8 cellular contexts compared by ENCODE assay signal in the genomic region with DNA sequence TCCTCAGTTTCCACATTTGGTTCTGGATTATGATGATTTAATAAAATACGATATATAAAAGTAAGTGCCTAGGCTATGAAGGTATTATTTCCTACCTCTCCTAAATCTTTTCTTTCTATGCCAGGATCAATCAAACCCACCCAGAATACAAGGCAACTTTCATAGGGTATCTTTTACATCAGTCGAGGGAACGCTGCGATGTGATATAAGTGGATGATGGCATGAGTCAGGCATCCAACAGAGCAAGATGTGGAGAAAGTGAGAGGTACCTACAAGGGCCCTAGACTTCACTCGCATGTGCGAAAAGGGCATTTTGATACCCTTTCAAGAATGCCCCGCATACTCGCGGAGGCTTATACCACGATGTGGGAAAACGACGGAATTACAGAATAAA. TPM values are rescaled to one million over a fixed set of nuclear protein-coding genes. Genes with fewer than 3 reads are reported as not detected.
DNase-seq lines count a peak whose midpoint lies in the region; ATAC-seq lines count a peak whose summit lies in the region.

No MANE protein-coding gene starts in this region.

- peak overlapping the region; percentile 82 for H3K4me3 ChIP-seq in iPS-18a (ENCODE audit: low read length)
- H3K4me3 ChIP-seq in stomach smooth muscle (ENCODE audit: low read length in 2 of 2), result peak overlapping the region; percentile 82 to 91

- H3K27ac ChIP-seq in iPS-18a (ENCODE audit: low read length), result no peak overlapping the region
- peak overlapping the region; percentile 77 for H3K27ac ChIP-seq in stomach smooth muscle (ENCODE audit: low read length)

- no peak for ATAC-seq in HG03045 (IDR thresholded peaks at IDR 0.05; ENCODE audit: unreplicated experiment)

- peak overlapping the region; percentile 79 for H3K4me3 Mint-ChIP-seq in activated T-cell treated with anti-CD3 and anti-CD28 coated beads, Interleukin-2, amount 50 U/mL, for 24 hours
- peak overlapping the region; percentile 76 for H3K4me3 Mint-ChIP-seq in activated CD4-positive, alpha-beta memory T cell treated with anti-CD3 and anti-CD28 coated beads, Interleukin-2, amount 10 ng/mL, durations not matched to agents 7 days and 5 days

- H3K9me3 ChIP-seq in iPS-18a (ENCODE audit: control insufficient read depth, low read depth, low read length) (no peaks in the 10 kb centered on the region), stomach smooth muscle (ENCODE audit: control insufficient read depth in 2 of 2, low read length in 2 of 2) (no peaks in the 10 kb centered on the region)

- no peak overlapping the region for H3K27ac Mint-ChIP-seq in activated T-cell treated with anti-CD3 and anti-CD28 coated beads, Interleukin-2, amount 50 U/mL, for 24 hours
- H3K27ac Mint-ChIP-seq in activated CD4-positive, alpha-beta memory T cell treated with anti-CD3 and anti-CD28 coated beads, Interleukin-2, amount 10 ng/mL, durations not matched to agents 7 days and 5 days, result no peak overlapping the region

- CTCF ChIA-PET in activated CD4-positive, alpha-beta memory T cell treated with anti-CD3 and anti-CD28 coated beads, Interleukin-2, amount 10 ng/mL, durations not matched to agents 7 days and 5 days (lab: Charles Lee), result no interaction called here

- peaks cover 80% of the 10 kb centered on the region for H3K27me3 Mint-ChIP-seq in activated T-cell treated with anti-CD3 and anti-CD28 coated beads, Interleukin-2, amount 50 U/mL, for 24 hours
- H3K27me3 Mint-ChIP-seq in activated CD4-positive, alpha-beta memory T cell treated with anti-CD3 and anti-CD28 coated beads, Interleukin-2, amount 10 ng/mL, durations not matched to agents 7 days and 5 days, result peaks cover 66% of the 10 kb centered on the region

- H3K4me1 ChIP-seq in iPS-18a (ENCODE audit: control insufficient read depth, low read depth, low read length) (peaks cover 3% of the 10 kb centered on the region), stomach smooth muscle (ENCODE audit: control insufficient read depth, insufficient read depth, low read length) (peaks cover 3% of the 10 kb centered on the region)

- H3K4me1 Mint-ChIP-seq in activated T-cell treated with anti-CD3 and anti-CD28 coated beads, Interleukin-2, amount 50 U/mL, for 24 hours (ENCODE audit: low read depth), result peaks cover 14% of the 10 kb centered on the region
- peaks cover 19% of the 10 kb centered on the region for H3K4me1 Mint-ChIP-seq in activated CD4-positive, alpha-beta memory T cell treated with anti-CD3 and anti-CD28 coated beads, Interleukin-2, amount 10 ng/mL, durations not matched to agents 7 days and 5 days

- H3K27me3 ChIP-seq in iPS-18a (ENCODE audit: control insufficient read depth, insufficient read depth, low read length), result peaks cover 52% of the 10 kb centered on the region
- no peaks in the 10 kb centered on the region for H3K27me3 ChIP-seq in stomach smooth muscle (ENCODE audit: control insufficient read depth in 1 of 2, insufficient read depth in 2 of 2, low read length in 2 of 2)

- H3K36me3 ChIP-seq in iPS-18a (ENCODE audit: control insufficient read depth, low read depth, low read length) (no peaks in the 10 kb centered on the region), stomach smooth muscle (ENCODE audit: control insufficient read depth in 2 of 2, insufficient read depth in 2 of 2, low read length in 2 of 2) (no peaks in the 10 kb centered on the region)

- POLR2A ChIA-PET in activated CD4-positive, alpha-beta memory T cell treated with anti-CD3 and anti-CD28 coated beads, Interleukin-2, amount 10 ng/mL, durations not matched to agents 7 days and 5 days (lab: Charles Lee), result interaction anchor here (1.4 kb wide), 1 partner anchor 80 kb away, joined by 7 read pairs; no protein-coding TSS in a partner anchor

- no peaks in the 10 kb centered on the region for H3K36me3 Mint-ChIP-seq in activated T-cell treated with anti-CD3 and anti-CD28 coated beads, Interleukin-2, amount 50 U/mL, for 24 hours (ENCODE audit: low read depth)
- H3K36me3 Mint-ChIP-seq in activated CD4-positive, alpha-beta memory T cell treated with anti-CD3 and anti-CD28 coated beads, Interleukin-2, amount 10 ng/mL, durations not matched to agents 7 days and 5 days (ENCODE audit: low read depth), result no peaks in the 10 kb centered on the region

- DNase-seq in activated T-cell treated with anti-CD3 and anti-CD28 coated beads, Interleukin-2, amount 50 U/mL, for 24 hours, result no peak
- DNase-seq in activated T-cell treated with anti-CD3 and anti-CD28 coated beads, Interleukin-2, amount 50 U/mL, for 1 hour, result no peak
- no peak for DNase-seq in activated CD4-positive, alpha-beta memory T cell treated with anti-CD3 and anti-CD28 coated beads, Interleukin-2, amount 10 ng/mL, durations not matched to agents 7 days and 5 days
- DNase-seq in HuH-7.5 (ENCODE audit: low spot score), result no peak
- DNase-seq in T1000 (lab: John Stamatoyannopoulos, UW), result no peak

- H3K9me3 Mint-ChIP-seq in activated T-cell treated with anti-CD3 and anti-CD28 coated beads, Interleukin-2, amount 50 U/mL, for 24 hours, result no peaks in the 10 kb centered on the region
- no peaks in the 10 kb centered on the region for H3K9me3 Mint-ChIP-seq in activated CD4-positive, alpha-beta memory T cell treated with anti-CD3 and anti-CD28 coated beads, Interleukin-2, amount 10 ng/mL, durations not matched to agents 7 days and 5 days

- peak overlapping the region; percentile 85 for H3K9ac ChIP-seq in iPS-18a (ENCODE audit: low read length)
- peak overlapping the region; percentile 87 to 93 for H3K9ac ChIP-seq in stomach smooth muscle (ENCODE audit: low read length in 2 of 2)

RNA-seq across cellular contexts. Expression of a gene that starts 0.7 kb away (rescaled TPM):
- total RNA-seq in activated CD4-positive, alpha-beta memory T cell treated with anti-CD3 and anti-CD28 coated beads, Interleukin-2, amount 10 ng/mL, durations not matched to agents 7 days and 5 days, result 1 to 10 TPM; 2.2 to 2.5 TPM
